Comparison of ENCODE assay signal across 8 cellular contexts in the genomic region with DNA sequence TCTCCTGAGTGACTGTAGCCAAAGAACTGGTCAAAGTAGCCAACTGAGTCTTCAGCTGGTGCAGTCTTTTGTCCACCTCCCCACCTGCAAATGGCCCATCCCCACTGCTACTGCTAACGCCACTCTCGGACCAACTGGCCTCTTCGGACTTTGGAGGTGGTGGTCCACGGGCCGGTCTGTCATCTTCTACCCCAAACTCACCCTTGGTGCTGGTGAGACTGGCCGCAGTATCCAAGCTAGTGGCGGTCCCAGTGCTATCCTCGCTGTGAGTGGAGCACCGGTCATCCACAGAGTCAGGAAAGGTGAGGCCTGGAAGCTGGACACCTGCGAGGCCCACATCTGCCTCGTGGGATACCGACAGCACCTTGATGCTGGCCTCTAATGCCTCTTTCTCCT. TPM values are rescaled to one million over a fixed set of nuclear protein-coding genes. Genes with fewer than 3 reads are reported as not detected.
A peak's percentile ranks its signal among the peaks of the same experiment; 100 is the strongest.
DNase-seq lines count a peak whose midpoint lies in the region; ATAC-seq and TF ChIP-seq lines count a peak whose summit lies in the region.

No MANE protein-coding gene starts in this region.

- H3K4me1 Mint-ChIP-seq in activated CD4-positive, alpha-beta T cell treated with anti-CD3 and anti-CD28 coated beads, Interleukin-2, amount 10 ng/mL, durations not matched to agents 24 days and 14 days: peaks cover 40% of the 10 kb centered on the region
- peaks cover 61% of the 10 kb centered on the region for H3K4me1 Mint-ChIP-seq in activated naive CD8-positive, alpha-beta T cell treated with anti-CD3 and anti-CD28 coated beads, Interleukin-2, amount 50 U/mL, for 24 hours

- H3K36me3 Mint-ChIP-seq in activated CD4-positive, alpha-beta T cell treated with anti-CD3 and anti-CD28 coated beads, Interleukin-2, amount 10 ng/mL, durations not matched to agents 24 days and 14 days (ENCODE audit: low read depth): peaks cover 26% of the 10 kb centered on the region
- peaks cover 14% of the 10 kb centered on the region for H3K36me3 Mint-ChIP-seq in activated naive CD8-positive, alpha-beta T cell treated with anti-CD3 and anti-CD28 coated beads, Interleukin-2, amount 50 U/mL, for 24 hours (ENCODE audit: low read depth)

- intact Hi-C loops in activated CD4-positive, alpha-beta T cell treated with anti-CD3 and anti-CD28 coated beads, Interleukin-2, amount 10 ng/mL, durations not matched to agents 24 days and 14 days (cut with micrococcal nuclease): loop anchor here (1.0 to 5.0 kb wide), 2 partner anchors 625 to 758 kb away; a partner anchor contains a TSS
- intact Hi-C loops in left lung (cut with DNase I): no loop called here

- peak overlapping the region in 1 of 2 donors; percentile 91 for H3K27ac ChIP-seq in left lung
- H3K27ac ChIP-seq in suprapubic skin: peak overlapping the region; percentile 90

- DNase-seq in activated CD4-positive, alpha-beta T cell treated with anti-CD3 and anti-CD28 coated beads, Interleukin-2, amount 10 ng/mL, durations not matched to agents 24 days and 14 days: no peak
- no peak for DNase-seq in activated CD4-positive, alpha-beta T cell treated with anti-CD3 and anti-CD28 coated beads, Interleukin-2, amount 50 U/mL, for 1 hour
- DNase-seq in activated naive CD8-positive, alpha-beta T cell treated with anti-CD3 and anti-CD28 coated beads, Interleukin-2, amount 50 U/mL, for 24 hours: no peak
- DNase-seq in left lung (peak in 1 of 2 donors; percentile 54), suprapubic skin (ENCODE audit: low spot score in 2 of 2) (peak in 1 of 2 donors; percentile 64), AG20443 (ENCODE audit: low spot score) (no peak)

- no peaks in the 10 kb centered on the region for H3K9me3 ChIP-seq in left lung
- H3K9me3 ChIP-seq in suprapubic skin: no peaks in the 10 kb centered on the region

- peak overlapping the region; percentile 94 for H3K4me3 Mint-ChIP-seq in activated CD4-positive, alpha-beta T cell treated with anti-CD3 and anti-CD28 coated beads, Interleukin-2, amount 10 ng/mL, durations not matched to agents 24 days and 14 days
- H3K4me3 Mint-ChIP-seq in activated naive CD8-positive, alpha-beta T cell treated with anti-CD3 and anti-CD28 coated beads, Interleukin-2, amount 50 U/mL, for 24 hours: peak overlapping the region; percentile 87

- no peak for TF ChIP-seq EP300 in suprapubic skin (IDR thresholded peaks at IDR 0.05)

- ATAC-seq in activated naive CD8-positive, alpha-beta T cell treated with anti-CD3 and anti-CD28 coated beads, Interleukin-2, amount 50 U/mL, for 24 hours: no peak
- ATAC-seq in left lung (no peak), HG03342 (IDR thresholded peaks at IDR 0.05; ENCODE audit: unreplicated experiment) (no peak), GM18498 (IDR thresholded peaks at IDR 0.05; ENCODE audit: unreplicated experiment) (no peak)

- H3K27me3 ChIP-seq in left lung (no peaks in the 10 kb centered on the region), suprapubic skin (no peaks in the 10 kb centered on the region)

- H3K4me1 ChIP-seq in left lung (peaks cover 28 to 68% of the 10 kb centered on the region in 2 donors), suprapubic skin (peaks cover 61% of the 10 kb centered on the region)

- H3K4me3 ChIP-seq in left lung (peak overlapping the region; percentile 85 to 88), suprapubic skin (peak overlapping the region; percentile 92)

- TF ChIP-seq CTCF in left lung (IDR thresholded peaks at IDR 0.05) (no peak), suprapubic skin (IDR thresholded peaks at IDR 0.05) (no peak)

- peak overlapping the region; percentile 89 for H3K27ac Mint-ChIP-seq in activated CD4-positive, alpha-beta T cell treated with anti-CD3 and anti-CD28 coated beads, Interleukin-2, amount 10 ng/mL, durations not matched to agents 24 days and 14 days
- H3K27ac Mint-ChIP-seq in activated naive CD8-positive, alpha-beta T cell treated with anti-CD3 and anti-CD28 coated beads, Interleukin-2, amount 50 U/mL, for 24 hours: peak overlapping the region; percentile 73

- H3K27me3 Mint-ChIP-seq in activated CD4-positive, alpha-beta T cell treated with anti-CD3 and anti-CD28 coated beads, Interleukin-2, amount 10 ng/mL, durations not matched to agents 24 days and 14 days: no peaks in the 10 kb centered on the region
- no peaks in the 10 kb centered on the region for H3K27me3 Mint-ChIP-seq in activated naive CD8-positive, alpha-beta T cell treated with anti-CD3 and anti-CD28 coated beads, Interleukin-2, amount 50 U/mL, for 24 hours

- no peaks in the 10 kb centered on the region for H3K9me3 Mint-ChIP-seq in activated CD4-positive, alpha-beta T cell treated with anti-CD3 and anti-CD28 coated beads, Interleukin-2, amount 10 ng/mL, durations not matched to agents 24 days and 14 days
- H3K9me3 Mint-ChIP-seq in activated naive CD8-positive, alpha-beta T cell treated with anti-CD3 and anti-CD28 coated beads, Interleukin-2, amount 50 U/mL, for 24 hours: no peaks in the 10 kb centered on the region

- H3K36me3 ChIP-seq in left lung (peaks cover 0 to 35% of the 10 kb centered on the region in 2 donors), suprapubic skin (peaks cover 29% of the 10 kb centered on the region)

- 40% methylated on average over 10 of the region's 12 CpGs for WGBS in suprapubic skin

- TF ChIP-seq POLR2A in suprapubic skin (IDR thresholded peaks at IDR 0.05): no peak

RNA-seq across cellular contexts. Expression of a gene that starts 0.8 kb away (rescaled TPM):
- total RNA-seq in activated CD4-positive, alpha-beta T cell treated with anti-CD3 and anti-CD28 coated beads, Interleukin-2, amount 10 ng/mL, durations not matched to agents 24 days and 14 days: 14.8 and 15.6 TPM in 2 replicates
- total RNA-seq in left lung (10 to 100 TPM; 15.1 to 16.9 TPM), suprapubic skin (10 to 100 TPM; 17.8 to 27.7 (median 20.5) TPM)

RNA-seq across cellular contexts. Expression of a gene that starts 3.6 kb away (rescaled TPM):
- total RNA-seq in activated CD4-positive, alpha-beta T cell treated with anti-CD3 and anti-CD28 coated beads, Interleukin-2, amount 10 ng/mL, durations not matched to agents 24 days and 14 days: 117 and 120 TPM in 2 replicates
- total RNA-seq in left lung: 100 to 1,000 TPM; 101 to 121 TPM
- 100 to 1,000 TPM; 121 to 235 (median 220) TPM for total RNA-seq in suprapubic skin

RNA-seq across cellular contexts. Expression of a gene that starts 8.9 kb away (rescaled TPM):
- total RNA-seq in activated CD4-positive, alpha-beta T cell treated with anti-CD3 and anti-CD28 coated beads, Interleukin-2, amount 10 ng/mL, durations not matched to agents 24 days and 14 days: 0.54 and 1.3 TPM in 2 replicates
- total RNA-seq in left lung (under 1 TPM in 1 of 2 donors, not detected in 1; 0.81 TPM), suprapubic skin (1 to 10 TPM in 3 of 4 donors, under 1 TPM in 1; 0.89 to 4.3 (median 3.8) TPM)

RNA-seq across cellular contexts. Expression of a gene that starts 33.3 kb away (rescaled TPM):
- not detected in 2 replicates for total RNA-seq in activated CD4-positive, alpha-beta T cell treated with anti-CD3 and anti-CD28 coated beads, Interleukin-2, amount 10 ng/mL, durations not matched to agents 24 days and 14 days
- total RNA-seq in left lung (not detected), suprapubic skin (not detected)
